Comparison of ENCODE assay signal across 9 cellular contexts in the genomic region with DNA sequence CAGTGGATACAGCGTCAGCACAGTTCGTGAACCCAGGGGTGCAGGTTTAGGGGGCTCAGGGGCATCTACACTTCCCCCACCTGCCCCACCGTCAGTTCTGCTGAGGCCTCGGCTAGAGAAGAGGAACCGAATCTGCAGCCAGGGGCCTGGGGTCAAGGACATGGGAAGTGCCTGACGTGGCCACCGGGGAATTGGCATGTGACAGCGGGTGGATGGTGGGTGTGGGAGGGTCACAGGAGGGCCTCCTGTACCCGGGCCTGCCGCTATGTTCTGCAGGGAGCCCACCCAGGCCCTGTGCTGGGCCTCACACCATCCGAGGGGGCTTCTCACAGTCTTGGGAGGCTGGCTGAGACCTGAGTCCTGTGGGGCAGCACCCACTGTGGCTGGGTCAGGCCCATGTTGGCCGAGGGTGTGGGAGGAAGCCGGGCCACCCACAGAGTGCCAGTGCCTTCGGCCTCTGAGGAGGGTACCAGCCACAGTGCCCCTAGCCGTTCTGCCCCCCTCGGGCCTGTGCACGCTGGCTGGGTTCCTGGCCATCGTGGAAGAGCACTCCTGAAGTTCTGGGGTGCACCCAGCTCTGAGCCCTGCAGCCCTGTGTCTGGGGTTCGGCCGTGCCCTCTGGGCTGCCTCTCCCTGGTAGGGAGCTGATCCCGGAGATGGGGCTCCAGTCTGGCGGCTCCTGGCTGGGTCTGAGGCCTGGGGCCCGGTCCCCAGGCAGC.
DNase-seq lines count a peak whose midpoint lies in the region; ATAC-seq and FAIRE-seq lines count a peak whose summit lies in the region.
"Had no signal": no experiment of that assay in that cellular context is flagged by ENCODE, and none has a peak within 500 bp of the region (broad histone marks: within the 10 kb centered on the region; RNA-seq: fewer than 3 reads in every experiment).

No MANE protein-coding gene starts in this region.

- H3K36me3 Mint-ChIP-seq in memory B cell = no peaks in the 10 kb centered on the region
- H3K36me3 Mint-ChIP-seq: T-cell had no signal

- H3K27ac ChIP-seq in angular gyrus (ENCODE audit: low read depth, low read length) = peak overlapping the region; percentile 74

- H3K27ac Mint-ChIP-seq in memory B cell = peak overlapping the region; percentile 77
- H3K27ac Mint-ChIP-seq: T-cell had no signal

- no peaks in the 10 kb centered on the region for H3K27me3 Mint-ChIP-seq in memory B cell
- H3K27me3 Mint-ChIP-seq: T-cell had no signal

- FAIRE-seq in urothelium cell line (lab: Jason Lieb, UNC) = peak; percentile 87
- FAIRE-seq in HTR-8/SVneo (lab: Jason Lieb, UNC) = no peak

- H3K4me3 Mint-ChIP-seq in memory B cell = peak overlapping the region; percentile 60
- H3K4me3 Mint-ChIP-seq: T-cell had no signal

- no peaks in the 10 kb centered on the region for H3K9me3 Mint-ChIP-seq in memory B cell
- H3K9me3 Mint-ChIP-seq: T-cell had no signal

- peak; percentile 52 to 53 for DNase-seq in memory B cell (ENCODE audit: low spot score in 2 of 2)
- no peak for DNase-seq in urothelium cell line (ENCODE audit: low spot score)
- DNase-seq in HTR-8/SVneo (ENCODE audit: insufficient read length, low spot score) = no peak
- DNase-seq in AML-193 (lab: John Stamatoyannopoulos, UW) = no peak
- DNase-seq in NCI-H226 = no peak
- DNase-seq: Kasumi-1 had no signal

- peaks cover 41% of the 10 kb centered on the region for H3K4me1 Mint-ChIP-seq in memory B cell

- ATAC-seq in HG03095 (IDR thresholded peaks at IDR 0.05; ENCODE audit: unreplicated experiment) = peak; percentile 30
- peak; percentile 69 for ATAC-seq in memory B cell (ENCODE audit: low read depth)
- ATAC-seq: T-cell had no signal

Comparison
In these comparisons a context has a peak if more than half of its experiments do, and no peak if none do; other contexts are left out.
1. DNase-seq: peak in memory B cell (2 of 2); none in urothelium cell line (single experiment), HTR-8/SVneo (single experiment), AML-193 (0 of 2) and NCI-H226 (single experiment).